In the genomic region with DNA sequence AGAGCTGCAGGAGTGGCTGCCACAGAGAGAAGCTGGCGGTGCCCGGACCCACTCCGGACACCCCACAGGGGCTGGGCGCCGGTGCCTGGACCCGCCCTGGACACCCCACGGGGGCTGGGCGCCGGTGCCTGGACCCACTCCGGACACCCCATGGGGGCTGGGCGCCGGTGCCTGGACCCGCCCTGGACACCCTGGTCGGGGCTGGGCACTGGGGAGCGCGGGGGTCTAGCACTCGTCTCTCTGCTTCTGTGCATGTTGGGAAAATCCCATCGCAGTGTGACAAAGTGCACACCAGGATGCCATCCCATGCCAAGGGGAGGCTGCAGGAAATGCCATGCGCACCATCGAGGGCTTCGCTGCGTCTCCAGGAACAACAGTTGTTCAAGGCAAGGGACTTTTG, we compare ENCODE assay signal across 10 cellular contexts. TPM values are rescaled to one million over a fixed set of nuclear protein-coding genes. Genes with fewer than 3 reads are reported as not detected.
"Had no signal": no experiment of that assay in that cellular context is flagged by ENCODE, and none has a peak within 500 bp of the region (broad histone marks: within the 10 kb centered on the region; RNA-seq: fewer than 3 reads in every experiment).

No MANE protein-coding gene starts in this region.

RNA-seq across cellular contexts. Expression of gene ICOSLG, which starts 11.2 kb away (rescaled TPM):
- total RNA-seq: SJCRH30 had no signal

RNA-seq across cellular contexts. Expression of gene DNMT3L, which starts 32.1 kb away (rescaled TPM):
- total RNA-seq: OCI-LY7, PC-3, PC-9, Peyer's patch, Right ventricle myocardium inferior, SJCRH30, SJSA1, SK-MEL-5 had no signal
- polyA plus RNA-seq: SK-N-SH had no signal

RNA-seq across cellular contexts. Expression of gene AIRE, which starts 56.1 kb away (rescaled TPM):
- total RNA-seq: OCI-LY7, PC-3, PC-9, Right ventricle myocardium inferior, RPMI7951, SJSA1, SK-MEL-5 had no signal
- polyA plus RNA-seq: SK-N-SH had no signal
